In genomic region chr21:33541105-33541711, GRCh38 we compare ENCODE assay signal across 8 cellular contexts. TPM values are rescaled to one million over a fixed set of nuclear protein-coding genes. Genes with fewer than 3 reads are reported as not detected.
DNase-seq lines count a peak whose midpoint lies in the region; ATAC-seq and TF ChIP-seq lines count a peak whose summit lies in the region.

No MANE protein-coding gene starts in this region.

- H3K27ac ChIP-seq in Peyer's patch (peak overlapping the region; percentile 87 to 100 (median 98)), caudate nucleus (ENCODE audit: low read depth, low read length) (peak overlapping the region; percentile 100), mesodermal cell (ENCODE audit: low read depth, low read length, severe bottlenecking) (peak overlapping the region; percentile 99), uterus (peak overlapping the region; percentile 99)

- 48 to 56% methylated on average over 15 to 16 of the region's 19 CpGs for WGBS in mesodermal cell (ENCODE audit: insufficient coverage in 2 of 2), 2 experiments

- H3K9me3 ChIP-seq in Peyer's patch (no peaks in the 10 kb centered on the region), mesodermal cell (ENCODE audit: control insufficient read depth, low read length) (no peaks in the 10 kb centered on the region), uterus (no peaks in the 10 kb centered on the region)

- ATAC-seq in GM21526 (IDR thresholded peaks at IDR 0.05; ENCODE audit: low FRiP score, unreplicated experiment), result no peak

- peak overlapping the region; percentile 71 to 85 (median 78) for H3K4me3 ChIP-seq in Peyer's patch
- peak overlapping the region; percentile 87 for H3K4me3 ChIP-seq in mesodermal cell (ENCODE audit: extremely low read depth, insufficient read depth, low read length, poor library complexity, severe bottlenecking)
- H3K4me3 ChIP-seq in uterus, result peak overlapping the region; percentile 82 to 95

- H3K27me3 ChIP-seq in Peyer's patch (no peaks in the 10 kb centered on the region), uterus (no peaks in the 10 kb centered on the region)

- intact Hi-C loops in uterus (cut with DNase I; ENCODE audit: low total_unique reads), result no loop called here

- peak; percentile 12 for DNase-seq in NK-92 treated with Interleukin-12 subunit alpha and Interleukin-12 subunit beta, amount 100 ng/mL, for 24 hours (lab: John Stamatoyannopoulos, UW)
- DNase-seq in NK-92 (lab: John Stamatoyannopoulos, UW; ENCODE audit: unreplicated experiment) (no peak), Peyer's patch (peak in 1 of 3 donors; percentile 50), caudate nucleus (lab: John Stamatoyannopoulos, UW) (peak in 1 of 61 donors; percentile 2), uterus (no peak), NCI-H2196 treated with DMSO at 0.1 percent for 48 hours (lab: John Stamatoyannopoulos, UW; ENCODE audit: unreplicated experiment) (no peak)

- H3K36me3 ChIP-seq in Peyer's patch, result peaks cover 0 to 29% (median 0%) of the 10 kb centered on the region in 3 donors
- peaks cover 36% of the 10 kb centered on the region for H3K36me3 ChIP-seq in mesodermal cell (ENCODE audit: control insufficient read depth, insufficient read depth, low read length)
- no peaks in the 10 kb centered on the region for H3K36me3 ChIP-seq in uterus

- no peak for TF ChIP-seq POLR2A in Peyer's patch (IDR thresholded peaks at IDR 0.05)
- no peak for TF ChIP-seq POLR2A in uterus (IDR thresholded peaks at IDR 0.05)

- TF ChIP-seq CTCF in Peyer's patch (IDR thresholded peaks at IDR 0.05) (no peak), uterus (IDR thresholded peaks at IDR 0.05) (no peak)

- peaks cover 0 to 23% (median 9%) of the 10 kb centered on the region in 4 donors for H3K4me1 ChIP-seq in Peyer's patch
- H3K4me1 ChIP-seq in mesodermal cell (ENCODE audit: control insufficient read depth, insufficient read depth, low read length, poor library complexity, severe bottlenecking), result no peaks in the 10 kb centered on the region
- H3K4me1 ChIP-seq in uterus, result peaks cover 6 to 9% of the 10 kb centered on the region in 2 donors

RNA-seq across cellular contexts. Expression of gene GART, which starts 0.7 kb away (rescaled TPM):
- total RNA-seq in Peyer's patch, result 10 to 100 TPM; 45.4 to 69.0 (median 61.7) TPM
- 82.2 TPM for polyA plus RNA-seq in mesodermal cell (2013, experiment 1 of 2)
- polyA plus RNA-seq in mesodermal cell (2013, experiment 2 of 2), result 67.0 TPM
- 100 to 1,000 TPM in 1 of 4 donors, 10 to 100 TPM in 3; 10.5 to 120 (median 36.6) TPM for total RNA-seq in uterus

RNA-seq across cellular contexts. Expression of gene SON, which starts 1.6 kb away (rescaled TPM):
- 1,000 to 10,000 TPM in 1 of 4 donors, 100 to 1,000 TPM in 3; 285 to 1,432 (median 485) TPM for total RNA-seq in Peyer's patch
- polyA plus RNA-seq in mesodermal cell (2013, experiment 1 of 2), result 159 TPM
- 149 TPM for polyA plus RNA-seq in mesodermal cell (2013, experiment 2 of 2)
- total RNA-seq in uterus, result 100 to 1,000 TPM; 249 to 420 (median 304) TPM

RNA-seq across cellular contexts. Expression of gene DONSON, which starts 47.3 kb away (rescaled TPM):
- total RNA-seq in Peyer's patch (10 to 100 TPM in 2 of 4 donors, 1 to 10 TPM in 2; 9.2 to 26.3 (median 10.7) TPM), uterus (10 to 100 TPM in 2 of 4 donors, 1 to 10 TPM in 2; 7.2 to 19.8 (median 12.8) TPM)
- 37.0 TPM for polyA plus RNA-seq in mesodermal cell (2013, experiment 1 of 2)
- 37.2 TPM for polyA plus RNA-seq in mesodermal cell (2013, experiment 2 of 2)

RNA-seq across cellular contexts. Expression of gene DNAJC28, which starts 49.7 kb away (rescaled TPM):
- total RNA-seq in Peyer's patch, result 1 to 10 TPM in 3 of 4 donors, not detected in 1; 1.9 to 4.4 (median 2.5) TPM
- polyA plus RNA-seq in mesodermal cell (2013, experiment 1 of 2), result 1.7 TPM
- 3.1 TPM for polyA plus RNA-seq in mesodermal cell (2013, experiment 2 of 2)
- total RNA-seq in uterus, result 1 to 10 TPM in 2 of 4 donors, not detected in 2; 1.4 to 2.1 TPM
